8 cellular contexts compared by ENCODE assay signal in the genomic region with DNA sequence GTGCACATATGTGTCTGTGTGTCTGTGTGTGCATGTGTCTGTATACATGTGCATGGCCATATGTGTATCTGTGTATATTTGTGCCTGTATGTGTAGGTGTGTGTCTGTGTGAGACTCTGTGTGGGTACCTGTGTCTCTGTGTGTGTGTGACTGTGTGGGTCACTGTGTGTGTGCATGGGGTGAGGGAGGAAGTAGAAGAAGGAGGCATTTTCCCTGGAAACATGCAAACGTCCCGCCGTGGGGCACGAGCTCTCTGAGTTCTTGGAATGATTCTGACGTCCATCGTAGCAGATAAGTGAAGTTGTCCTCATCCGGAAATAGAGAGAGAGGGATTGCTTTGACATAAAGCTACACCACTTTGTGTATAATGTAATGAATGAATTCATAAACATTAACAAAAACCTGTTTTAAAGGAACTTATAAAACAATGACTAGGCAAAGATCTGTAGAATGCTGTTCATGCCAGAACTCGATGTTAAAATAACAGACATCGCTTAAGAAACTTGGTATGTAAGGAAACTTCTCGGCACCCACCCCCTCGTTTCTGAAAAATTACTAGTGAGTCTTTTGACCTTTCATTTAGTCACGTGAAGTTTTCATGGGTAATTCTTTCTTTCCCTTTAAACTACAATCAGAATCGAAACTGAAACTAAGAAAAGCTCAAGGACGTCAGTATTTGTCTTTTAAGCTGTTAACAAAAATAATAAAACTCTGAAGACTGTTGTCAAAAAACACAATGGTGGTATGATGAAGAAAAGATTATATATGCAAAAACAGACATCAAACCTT. TPM values are rescaled to one million over a fixed set of nuclear protein-coding genes. Genes with fewer than 3 reads are reported as not detected.
DNase-seq lines count a peak whose midpoint lies in the region; ATAC-seq and TF ChIP-seq lines count a peak whose summit lies in the region.

No MANE protein-coding gene starts in this region.

- ATAC-seq in gastroesophageal sphincter (peak; percentile 59), GM21526 (IDR thresholded peaks at IDR 0.05; ENCODE audit: low FRiP score, unreplicated experiment) (no peak)

- DNase-seq in EL (peak; percentile 75), KBM-7 (peak; percentile 54), sigmoid colon (peak; percentile 72), D341Med (ENCODE audit: low spot score) (no peak), HuH-7.5 (ENCODE audit: low spot score) (no peak)
- DNase-seq in activated T-helper 2 cell treated with anti-CD3 and anti-CD28 coated beads, Interferon-gamma antibody, Interleukin-2, Interleukin-4, amounts not matched to agents 10 μg/mL and 5 μg/mL and 100 μg/mL, durations not matched to agents 14 hours and 24 hours and 36 hours (ENCODE audit: low spot score), result no peak

- no peaks in the 10 kb centered on the region for H3K9me3 Mint-ChIP-seq in activated T-helper 2 cell treated with anti-CD3 and anti-CD28 coated beads, Interferon-gamma antibody, Interleukin-2, Interleukin-4, amounts not matched to agents 10 μg/mL and 5 μg/mL and 100 μg/mL, durations not matched to agents 14 hours and 24 hours and 36 hours

- no peaks in the 10 kb centered on the region for H3K36me3 Mint-ChIP-seq in activated T-helper 2 cell treated with anti-CD3 and anti-CD28 coated beads, Interferon-gamma antibody, Interleukin-2, Interleukin-4, amounts not matched to agents 10 μg/mL and 5 μg/mL and 100 μg/mL, durations not matched to agents 14 hours and 24 hours and 36 hours (ENCODE audit: low read depth)

- H3K4me1 ChIP-seq in gastroesophageal sphincter (peaks cover 0 to 33% (median 8%) of the 10 kb centered on the region in 3 donors), sigmoid colon (peaks cover 0 to 24% (median 19%) of the 10 kb centered on the region in 4 donors)

- TF ChIP-seq CTCF in gastroesophageal sphincter (IDR thresholded peaks at IDR 0.05) (no peak), sigmoid colon (IDR thresholded peaks at IDR 0.05) (no peak)

- 2 to 4% methylated on average over 14 of the region's 14 CpGs for WGBS in gastroesophageal sphincter (ENCODE audit: low coverage in 1 of 2), 2 donors
- WGBS in sigmoid colon, 2 donors, result 35 to 53% methylated on average over 14 of the region's 14 CpGs

- TF ChIP-seq EP300 in gastroesophageal sphincter (IDR thresholded peaks at IDR 0.05) (no peak), sigmoid colon (IDR thresholded peaks at IDR 0.05) (no peak)

- in situ Hi-C loops in KBM-7 (cut with MboI; ENCODE audit: low pct_unique_long_range_greater_than_20kb, low sequenced_read_pairs), result no loop called here

- H3K27me3 ChIP-seq in gastroesophageal sphincter (no peaks in the 10 kb centered on the region), sigmoid colon (no peaks in the 10 kb centered on the region)

- H3K4me3 ChIP-seq in gastroesophageal sphincter, result peak overlapping the region; percentile 50 to 86
- H3K4me3 ChIP-seq in sigmoid colon, result peak overlapping the region; percentile 36 to 50 (median 47)

- H3K27ac ChIP-seq in gastroesophageal sphincter, result peak overlapping the region; percentile 39 to 79 (median 76)
- peak overlapping the region; percentile 76 to 84 (median 80) for H3K27ac ChIP-seq in sigmoid colon

- peak overlapping the region; percentile 88 for H3K27ac Mint-ChIP-seq in activated T-helper 2 cell treated with anti-CD3 and anti-CD28 coated beads, Interferon-gamma antibody, Interleukin-2, Interleukin-4, amounts not matched to agents 10 μg/mL and 5 μg/mL and 100 μg/mL, durations not matched to agents 14 hours and 24 hours and 36 hours

- no peaks in the 10 kb centered on the region for H3K27me3 Mint-ChIP-seq in activated T-helper 2 cell treated with anti-CD3 and anti-CD28 coated beads, Interferon-gamma antibody, Interleukin-2, Interleukin-4, amounts not matched to agents 10 μg/mL and 5 μg/mL and 100 μg/mL, durations not matched to agents 14 hours and 24 hours and 36 hours (ENCODE audit: low read depth)

- no peaks in the 10 kb centered on the region for H3K36me3 ChIP-seq in gastroesophageal sphincter
- H3K36me3 ChIP-seq in sigmoid colon, result no peaks in the 10 kb centered on the region

- TF ChIP-seq POLR2A in gastroesophageal sphincter (IDR thresholded peaks at IDR 0.05) (no peak), sigmoid colon (IDR thresholded peaks at IDR 0.05) (no peak)

- peaks cover 47% of the 10 kb centered on the region for H3K4me1 Mint-ChIP-seq in activated T-helper 2 cell treated with anti-CD3 and anti-CD28 coated beads, Interferon-gamma antibody, Interleukin-2, Interleukin-4, amounts not matched to agents 10 μg/mL and 5 μg/mL and 100 μg/mL, durations not matched to agents 14 hours and 24 hours and 36 hours (ENCODE audit: low read depth)

- H3K9me3 ChIP-seq in gastroesophageal sphincter, result no peaks in the 10 kb centered on the region
- H3K9me3 ChIP-seq in sigmoid colon, result no peaks in the 10 kb centered on the region

- peak overlapping the region; percentile 42 for H3K4me3 Mint-ChIP-seq in activated T-helper 2 cell treated with anti-CD3 and anti-CD28 coated beads, Interferon-gamma antibody, Interleukin-2, Interleukin-4, amounts not matched to agents 10 μg/mL and 5 μg/mL and 100 μg/mL, durations not matched to agents 14 hours and 24 hours and 36 hours (ENCODE audit: low read depth)

- intact Hi-C loops in activated T-helper 2 cell treated with anti-CD3 and anti-CD28 coated beads, Interferon-gamma antibody, Interleukin-2, Interleukin-4, amounts not matched to agents 10 μg/mL and 5 μg/mL and 100 μg/mL, durations not matched to agents 14 hours and 24 hours and 36 hours (cut with micrococcal nuclease), result loop anchor here (1.0 to 2.0 kb wide), 4 partner anchors 17 to 45 kb away; no protein-coding TSS in a partner anchor
- intact Hi-C loops in sigmoid colon (cut with DNase I), result loop anchor here (2.0 kb wide), 1 partner anchor 46 kb away; no protein-coding TSS in a partner anchor

RNA-seq across cellular contexts. Expression of gene KLF6, which starts 43.6 kb away (rescaled TPM):
- 126 and 129 TPM in 2 replicates for total RNA-seq in activated T-helper 2 cell treated with anti-CD3 and anti-CD28 coated beads, Interferon-gamma antibody, Interleukin-2, Interleukin-4, amounts not matched to agents 10 μg/mL and 5 μg/mL and 100 μg/mL, durations not matched to agents 14 hours and 24 hours and 36 hours
- total RNA-seq in gastroesophageal sphincter, result 100 to 1,000 TPM in 2 of 4 donors, 10 to 100 TPM in 2; 90.3 to 113 (median 105) TPM
- 100 to 1,000 TPM in 2 of 4 donors, 10 to 100 TPM in 2; 50.3 to 116 (median 85.8) TPM for total RNA-seq in sigmoid colon
- polyA plus RNA-seq in sigmoid colon, result 100 to 1,000 TPM in 1 of 3 donors, 10 to 100 TPM in 2; 73.3 to 137 (median 91.6) TPM

Comparison
In these comparisons a context has a peak if more than half of its experiments do, and no peak if none do; other contexts are left out.
1. DNase-seq: peak in EL (single experiment), KBM-7 (single experiment) and sigmoid colon (single experiment); none in activated T-helper 2 cell treated with anti-CD3 and anti-CD28 coated beads, Interferon-gamma antibody, Interleukin-2, Interleukin-4, amounts not matched to agents 10 μg/mL and 5 μg/mL and 100 μg/mL, durations not matched to agents 14 hours and 24 hours and 36 hours (single experiment), D341Med (single experiment) and HuH-7.5 (single experiment).